Comparison of ENCODE assay signal across 8 cellular contexts in genomic region chr12:53999596-54000104, GRCh38. TPM values are rescaled to one million over a fixed set of nuclear protein-coding genes. Genes with fewer than 3 reads are reported as not detected.
DNase-seq lines count a peak whose midpoint lies in the region; ATAC-seq and TF ChIP-seq lines count a peak whose summit lies in the region.

No MANE protein-coding gene starts in this region.

- no TSS peak for BruUV-seq in Calu3 (replicated peaks; lab: Mats Ljungman, UMichigan)

- H3K36me3 ChIP-seq in adipocyte (ENCODE audit: control insufficient read depth, insufficient read depth, low read length, severe bottlenecking) = peaks cover 6% of the 10 kb centered on the region
- H3K36me3 ChIP-seq in naive thymus-derived CD4-positive, alpha-beta T cell (ENCODE audit: control insufficient read depth in 2 of 3, insufficient read depth in 3 of 3, low read length in 3 of 3) = no peaks in the 10 kb centered on the region

- TF ChIP-seq CTCF in Calu3 (IDR thresholded peaks at IDR 0.05; ENCODE audit: unreplicated experiment) = no peak

- DNase-seq in Calu3 = peak; percentile 55
- no peak for DNase-seq in adipocyte (ENCODE audit: low read depth)
- DNase-seq in naive thymus-derived CD4-positive, alpha-beta T cell = no peak
- no peak for DNase-seq in DMS 273 treated with DMSO at 0.1 percent for 48 hours (lab: John Stamatoyannopoulos, UW)
- DNase-seq in midbrain (lab: John Stamatoyannopoulos, UW) = no peak
- DNase-seq in pons (ENCODE audit: low spot score) = no peak

- H3K36me3 Mint-ChIP-seq in Calu3 (ENCODE audit: insufficient read depth, unreplicated experiment) (peaks cover 27% of the 10 kb centered on the region), IgD-negative memory B cell (peaks cover 1% of the 10 kb centered on the region)
- peaks cover 0 to 2% (median 0%) of the 10 kb centered on the region in 5 donors for H3K36me3 Mint-ChIP-seq in naive thymus-derived CD4-positive, alpha-beta T cell

- no peak for ATAC-seq in naive thymus-derived CD4-positive, alpha-beta T cell
- ATAC-seq in HG02763 (IDR thresholded peaks at IDR 0.05; ENCODE audit: unreplicated experiment) = no peak

- peaks cover 19% of the 10 kb centered on the region for H3K4me1 Mint-ChIP-seq in Calu3 (ENCODE audit: low read depth, unreplicated experiment)
- H3K4me1 Mint-ChIP-seq in IgD-negative memory B cell = peaks cover 3 to 13% (median 11%) of the 10 kb centered on the region in 3 donors
- peaks cover 14 to 51% (median 29%) of the 10 kb centered on the region in 7 donors for H3K4me1 Mint-ChIP-seq in naive thymus-derived CD4-positive, alpha-beta T cell

- H3K27me3 ChIP-seq in adipocyte (replicated peaks; ENCODE audit: control insufficient read depth, insufficient read depth, low read length) = no peaks in the 10 kb centered on the region
- H3K27me3 ChIP-seq in naive thymus-derived CD4-positive, alpha-beta T cell (ENCODE audit: control insufficient read depth in 2 of 2, insufficient read depth in 2 of 2, low read length in 2 of 2) = peaks cover 33 to 87% of the 10 kb centered on the region in 2 donors

- H3K9ac ChIP-seq in adipocyte (ENCODE audit: low read length) = peak overlapping the region; percentile 96

- intact Hi-C loops in Calu3 (cut with micrococcal nuclease; ENCODE audit: unreplicated experiment) = no loop called here
- intact Hi-C loops in naive thymus-derived CD4-positive, alpha-beta T cell (cut with micrococcal nuclease) = loop anchor here (5.0 to 10.0 kb wide), 4 partner anchors 33 to 375 kb away; partner anchors contain the start of genes HOXC13 (in 1 of the 2) and HOXC5 (in 1 of the 2)

- CTCF ChIA-PET in Calu3 (lab: Charles Lee) = interaction anchor here (0.9 to 2.0 kb wide), 5 partner anchors 9 to 215 kb away, joined by 3 to 8 read pairs (median 4); partner anchors contain the start of gene HOXC8
- CTCF ChIA-PET in naive thymus-derived CD4-positive, alpha-beta T cell (lab: Charles Lee) = interaction anchor here (0.6 to 1.3 kb wide), 3 partner anchors 8 to 1876 kb away, joined by 3 read pairs; no protein-coding TSS in a partner anchor

- H3K4me3 ChIP-seq in adipocyte (ENCODE audit: low read length) = peak overlapping the region; percentile 94
- H3K4me3 ChIP-seq in naive thymus-derived CD4-positive, alpha-beta T cell (ENCODE audit: low read length) = no peak overlapping the region

- peak overlapping the region; percentile 70 for H3K4me3 Mint-ChIP-seq in Calu3 (ENCODE audit: low read depth, unreplicated experiment)
- peak overlapping the region in 3 of 4 donors; percentile 28 to 88 (median 52) for H3K4me3 Mint-ChIP-seq in IgD-negative memory B cell
- peak overlapping the region; percentile 27 to 68 (median 58) for H3K4me3 Mint-ChIP-seq in naive thymus-derived CD4-positive, alpha-beta T cell

- H3K9me3 ChIP-seq in adipocyte (ENCODE audit: control insufficient read depth, low read length) = no peaks in the 10 kb centered on the region
- no peaks in the 10 kb centered on the region for H3K9me3 ChIP-seq in naive thymus-derived CD4-positive, alpha-beta T cell (ENCODE audit: control insufficient read depth in 2 of 3, low read length in 3 of 3)

- peaks cover 64% of the 10 kb centered on the region for H3K4me1 ChIP-seq in adipocyte (ENCODE audit: control insufficient read depth, insufficient read depth, low read length)
- peaks cover 24 to 28% of the 10 kb centered on the region in 2 donors for H3K4me1 ChIP-seq in naive thymus-derived CD4-positive, alpha-beta T cell (ENCODE audit: control insufficient read depth in 2 of 2, insufficient read depth in 2 of 2, low read length in 2 of 2)

- H3K27me3 Mint-ChIP-seq in Calu3 (ENCODE audit: unreplicated experiment) (peaks cover 89% of the 10 kb centered on the region), IgD-negative memory B cell (peaks cover 69% of the 10 kb centered on the region)
- peaks cover 90 to 98% (median 95%) of the 10 kb centered on the region in 5 donors for H3K27me3 Mint-ChIP-seq in naive thymus-derived CD4-positive, alpha-beta T cell

- POLR2A ChIA-PET in naive thymus-derived CD4-positive, alpha-beta T cell (lab: Charles Lee) = interaction anchor here (0.6 to 0.8 kb wide), 3 partner anchors 9 to 281 kb away, joined by 3 read pairs; partner anchors contain the start of gene HOXC8

- no peaks in the 10 kb centered on the region for H3K9me3 Mint-ChIP-seq in Calu3 (ENCODE audit: low read depth, unreplicated experiment)
- no peaks in the 10 kb centered on the region for H3K9me3 Mint-ChIP-seq in IgD-negative memory B cell
- peaks cover 0 to 6% (median 0%) of the 10 kb centered on the region in 11 donors for H3K9me3 Mint-ChIP-seq in naive thymus-derived CD4-positive, alpha-beta T cell

- H3K27ac Mint-ChIP-seq in Calu3 (ENCODE audit: unreplicated experiment) (no peak overlapping the region), IgD-negative memory B cell (peak overlapping the region; percentile 59 to 81 (median 62))
- H3K27ac Mint-ChIP-seq in naive thymus-derived CD4-positive, alpha-beta T cell = peak overlapping the region in 3 of 9 donors; percentile 47 to 72 (median 66)

- H3K27ac ChIP-seq in naive thymus-derived CD4-positive, alpha-beta T cell (ENCODE audit: low read depth, low read length) = no peak overlapping the region

RNA-seq across cellular contexts. Expression of gene HOXC9, which starts 0.3 kb away (rescaled TPM):
- total RNA-seq in Calu3 (2022) = 0.42 and 0.54 TPM in 2 replicates
- not detected for polyA plus RNA-seq in IgD-negative memory B cell
- total RNA-seq in naive thymus-derived CD4-positive, alpha-beta T cell = not detected
- polyA plus RNA-seq in naive thymus-derived CD4-positive, alpha-beta T cell = not detected

RNA-seq across cellular contexts. Expression of gene HOXC8, which starts 9.1 kb away (rescaled TPM):
- 0.24 TPM in 1 of 2 replicates, not detected in the other for total RNA-seq in Calu3 (2022)
- polyA plus RNA-seq in IgD-negative memory B cell = not detected
- total RNA-seq in naive thymus-derived CD4-positive, alpha-beta T cell = not detected
- not detected for polyA plus RNA-seq in naive thymus-derived CD4-positive, alpha-beta T cell

RNA-seq across cellular contexts. Expression of gene HOXC10, which starts 14.7 kb away (rescaled TPM):
- 0.51 and 0.71 TPM in 2 replicates for total RNA-seq in Calu3 (2022)
- polyA plus RNA-seq in IgD-negative memory B cell = not detected
- total RNA-seq in naive thymus-derived CD4-positive, alpha-beta T cell = not detected
- not detected for polyA plus RNA-seq in naive thymus-derived CD4-positive, alpha-beta T cell

RNA-seq across cellular contexts. Expression of gene HOTAIR, which starts 24.9 kb away (rescaled TPM):
- not detected in 2 replicates for total RNA-seq in Calu3 (2022)
- polyA plus RNA-seq in IgD-negative memory B cell = not detected
- total RNA-seq in naive thymus-derived CD4-positive, alpha-beta T cell = not detected
- not detected for polyA plus RNA-seq in naive thymus-derived CD4-positive, alpha-beta T cell

RNA-seq across cellular contexts. Expression of gene HOXC11, which starts 26.7 kb away (rescaled TPM):
- not detected in 2 replicates for total RNA-seq in Calu3 (2022)
- not detected for polyA plus RNA-seq in IgD-negative memory B cell
- total RNA-seq in naive thymus-derived CD4-positive, alpha-beta T cell = not detected
- polyA plus RNA-seq in naive thymus-derived CD4-positive, alpha-beta T cell = not detected
